1 cellular context compared by ENCODE assay signal in the genomic region with DNA sequence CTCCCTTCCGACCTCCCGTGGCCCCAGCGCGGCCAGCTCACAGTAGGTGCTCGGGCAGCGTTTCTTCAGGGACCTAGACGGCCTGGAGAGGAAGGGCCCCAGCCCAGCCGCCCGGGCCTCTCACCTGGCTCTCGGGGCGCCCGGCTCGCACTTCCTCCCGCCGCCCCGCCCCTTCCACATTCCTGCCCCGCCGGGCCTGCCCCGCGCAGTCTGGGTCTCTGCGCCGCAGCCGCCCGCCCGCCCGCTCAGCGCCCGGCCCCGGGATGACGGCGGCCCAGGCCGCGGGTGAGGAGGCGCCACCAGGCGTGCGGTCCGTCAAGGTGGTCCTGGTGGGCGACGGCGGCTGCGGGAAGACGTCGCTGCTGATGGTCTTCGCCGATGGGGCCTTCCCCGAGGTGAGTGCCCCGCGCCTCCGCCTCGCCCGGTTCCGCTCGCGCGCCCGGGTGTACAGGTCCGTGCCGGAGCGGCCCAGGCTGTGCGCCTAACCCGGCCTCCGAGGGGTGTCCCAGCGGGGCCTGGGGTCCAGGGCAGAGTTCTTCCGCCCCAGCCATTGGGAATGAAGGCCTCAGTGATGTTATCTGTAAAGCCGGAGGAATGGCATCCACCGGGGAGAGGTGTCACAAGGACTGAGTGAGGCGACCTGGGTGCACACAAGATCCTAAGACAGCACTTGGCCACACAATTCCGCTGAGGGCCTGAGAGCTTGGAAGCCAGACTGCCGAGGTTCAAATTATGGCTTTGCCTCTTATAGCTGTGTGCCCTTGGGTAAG.
TF ChIP-seq lines count a peak whose summit lies in the region.

A gene with protein sequence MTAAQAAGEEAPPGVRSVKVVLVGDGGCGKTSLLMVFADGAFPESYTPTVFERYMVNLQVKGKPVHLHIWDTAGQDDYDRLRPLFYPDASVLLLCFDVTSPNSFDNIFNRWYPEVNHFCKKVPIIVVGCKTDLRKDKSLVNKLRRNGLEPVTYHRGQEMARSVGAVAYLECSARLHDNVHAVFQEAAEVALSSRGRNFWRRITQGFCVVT (plus strand): TSS at position 208 of the 770 bp plus-strand sequence. CDS start 56 bp downstream, at position 264.

TF ChIP-seq in endothelial cell of umbilical vein, 7 proteins besides CTCF, POLR2A, EP300 and RAD21 (continued from another document):
- no peak for TF ChIP-seq JUN (IDR thresholded peaks at IDR 0.05; ENCODE audit: borderline replicate concordance, insufficient read depth, insufficient read length, low read depth)
- TF ChIP-seq POLR2AphosphoS5 (IDR thresholded peaks at IDR 0.05; ENCODE audit: insufficient read depth, low read depth, low read length): no peak
- no peak for TF ChIP-seq EZH2 (IDR thresholded peaks at IDR 0.05; ENCODE audit: borderline replicate concordance, low read depth, low read length, severe bottlenecking)
- TF ChIP-seq MYC (IDR thresholded peaks at IDR 0.05; ENCODE audit: low read depth, low read length): no peak
